In genomic region chr19:52086481-52086880, GRCh38 we compare ENCODE assay signal across 23 cellular contexts. TPM values are rescaled to one million over a fixed set of nuclear protein-coding genes. Genes with fewer than 3 reads are reported as not detected.
DNase-seq lines count a peak whose midpoint lies in the region; ATAC-seq, FAIRE-seq and TF ChIP-seq lines count a peak whose summit lies in the region.
"Had no signal": no experiment of that assay in that cellular context is flagged by ENCODE, and none has a peak within 500 bp of the region (broad histone marks: within the 10 kb centered on the region; RNA-seq: fewer than 3 reads in every experiment).

No MANE protein-coding gene starts in this region.

- H3K79me2 ChIP-seq in HepG2 (ENCODE audit: insufficient read depth, low read length) (peaks cover 2% of the 10 kb centered on the region), mammary epithelial cell (ENCODE audit: insufficient read depth, low read length) (peaks cover 46% of the 10 kb centered on the region)

- no peak overlapping the region for H3K4me3 ChIP-seq in HepG2 (replicated peaks in 1 of 3; ENCODE audit: insufficient read depth in 1 of 3, low read depth in 2 of 3, low read length in 3 of 3)
- H3K4me3 ChIP-seq in right lobe of liver = no peak overlapping the region
- H3K4me3 ChIP-seq in mammary epithelial cell (replicated peaks in 1 of 3; ENCODE audit: insufficient read depth in 1 of 3, low read depth in 2 of 3, low read length in 3 of 3) = no peak overlapping the region
- H3K4me3 ChIP-seq: BLaER1 treated with 17β-estradiol and CSF1 and Interleukin-3, amounts not matched to agents 10 nM and 100 nM; esophagus muscularis mucosa; heart left ventricle; ovary had no signal

- BruUV-seq in HepG2 (replicated peaks; lab: Mats Ljungman, UMichigan) = no TSS peak
- BruUV-seq in mammary epithelial cell (replicated peaks; lab: Mats Ljungman, UMichigan) = no TSS peak

- ATAC-seq in HepG2 (no peak), right lobe of liver (no peak), HG02981 (IDR thresholded peaks at IDR 0.05; ENCODE audit: unreplicated experiment) (no peak)
- ATAC-seq: heart left ventricle, natural killer cell, sciatic nerve had no signal

- no peak overlapping the region for H3K4me2 ChIP-seq in HepG2 (ENCODE audit: low read depth, low read length)
- no peak overlapping the region for H3K4me2 ChIP-seq in mammary epithelial cell (ENCODE audit: insufficient read depth, low read depth, low read length)
- H3K4me2 ChIP-seq: BLaER1 treated with 17β-estradiol and CSF1 and Interleukin-3, amounts not matched to agents 10 nM and 100 nM had no signal

- TF ChIP-seq POLR2A in HepG2 (IDR thresholded peaks at IDR 0.05; ENCODE audit: insufficient read depth in 1 of 2, low read depth in 2 of 2, low read length in 2 of 2) = no peak
- TF ChIP-seq POLR2A in right lobe of liver (IDR thresholded peaks at IDR 0.05) = no peak

- intact Hi-C loops in HepG2 (cut with micrococcal nuclease; ENCODE audit: unreplicated experiment) (no loop called here), right lobe of liver (cut with DNase I) (no loop called here), mammary epithelial cell (cut with micrococcal nuclease) (loop anchor here (1.0 kb wide), 1 partner anchor 8 kb away; no protein-coding TSS in a partner anchor)

- H3K4me1 ChIP-seq in HepG2 (ENCODE audit: insufficient read depth, low read length) (no peaks in the 10 kb centered on the region), right lobe of liver (no peaks in the 10 kb centered on the region), mammary epithelial cell (ENCODE audit: insufficient read depth, low read length) (no peaks in the 10 kb centered on the region)
- H3K4me1 ChIP-seq: BLaER1 treated with 17β-estradiol and CSF1 and Interleukin-3, amounts not matched to agents 10 nM and 100 nM; Caco-2; heart left ventricle had no signal

- H3K27ac ChIP-seq in HepG2 (ENCODE audit: extremely low read length, insufficient read depth, low read length) = no peak overlapping the region
- no peak overlapping the region for H3K27ac ChIP-seq in right lobe of liver
- no peak overlapping the region for H3K27ac ChIP-seq in mammary epithelial cell (ENCODE audit: insufficient read depth, low read depth, low read length)
- H3K27ac ChIP-seq: BLaER1 treated with 17β-estradiol and CSF1 and Interleukin-3, amounts not matched to agents 10 nM and 100 nM; esophagus muscularis mucosa; heart left ventricle; ovary had no signal

- TF ChIP-seq EP300 in HepG2 (IDR thresholded peaks at IDR 0.05; ENCODE audit: low read depth in 2 of 2, low read length in 2 of 2) (no peak), HepG2 (CRISPR knock-in tag; IDR thresholded peaks at IDR 0.05; ENCODE audit: borderline replicate concordance) (no peak)

- FAIRE-seq in HepG2 (lab: Jason Lieb, UNC) = no peak
- FAIRE-seq: A204.1 had no signal

- CTCF ChIA-PET in HepG2 (lab: Yijun Ruan, JAX; ENCODE audit: low intra/inter-chr PET ratio, low total read pairs) (no interaction called here), mammary epithelial cell (lab: Charles Lee; ENCODE audit: low non-redundant PET) (no interaction called here)

- TF ChIP-seq RAD21 in HepG2 (CRISPR knock-in tag; IDR thresholded peaks at IDR 0.05) = no peak

- H4K20me1 ChIP-seq in HepG2 (ENCODE audit: insufficient read depth, low read length) (no peaks in the 10 kb centered on the region), mammary epithelial cell (ENCODE audit: insufficient read depth, low read length) (no peaks in the 10 kb centered on the region)
- H4K20me1 ChIP-seq: BLaER1 treated with 17β-estradiol and CSF1 and Interleukin-3, amounts not matched to agents 10 nM and 100 nM had no signal

- POLR2A ChIA-PET in HepG2 (lab: Yijun Ruan, JAX) = no interaction called here

- H3K9me3 ChIP-seq in HepG2 (ENCODE audit: low read length) = peaks cover 35% of the 10 kb centered on the region
- peaks cover 0 to 19% (median 0%) of the 10 kb centered on the region in 4 donors for H3K9me3 ChIP-seq in right lobe of liver
- H3K9me3 ChIP-seq in mammary epithelial cell (replicated peaks; ENCODE audit: insufficient read depth, low read length) = peaks cover 36% of the 10 kb centered on the region

- DNase-seq in HepG2 (ENCODE audit: low spot score) = no peak
- DNase-seq in right lobe of liver = no peak
- peak; percentile 46 for DNase-seq in mammary epithelial cell
- DNase-seq in fibroblast of peridontal ligament (ENCODE audit: extremely low read depth) = peak; percentile 2
- DNase-seq in stromal cell of bone marrow (ENCODE audit: low read depth) = peak; percentile 13
- DNase-seq in NCI-H2029 treated with DMSO at 0.1 percent for 48 hours (lab: John Stamatoyannopoulos, UW) = no peak
- no peak for DNase-seq in NOMO-1 (lab: John Stamatoyannopoulos, UW; ENCODE audit: unreplicated experiment in 2 of 2)
- DNase-seq: activated CD4-positive, alpha-beta memory T cell treated with anti-CD3 and anti-CD28 coated beads for 36 hours; activated naive CD4-positive, alpha-beta T cell; Caco-2; DMS79 treated with DMSO at 0.1 percent for 48 hours; effector CD4-positive, alpha-beta T cell; heart left ventricle; natural killer cell; NCI-H1694; NCI-H69; ovary; T-helper 9 cell had no signal

- dilution Hi-C loops in mammary epithelial cell (cut with HindIII; ENCODE audit: low sequenced_read_pairs) = no loop called here

- H2AFZ ChIP-seq in HepG2 (ENCODE audit: low read length) = no peak overlapping the region
- H2AFZ ChIP-seq in mammary epithelial cell (ENCODE audit: low read depth, low read length) = no peak overlapping the region

- H3K36me3 ChIP-seq in HepG2 (replicated peaks in 1 of 2; ENCODE audit: control insufficient read depth in 1 of 2, insufficient read depth in 2 of 2, low read length in 2 of 2) = peaks cover 18 to 83% of the 10 kb centered on the region in 2 experiments
- H3K36me3 ChIP-seq in right lobe of liver = peaks cover 0 to 32% (median 9%) of the 10 kb centered on the region in 4 donors
- H3K36me3 ChIP-seq in mammary epithelial cell (ENCODE audit: insufficient read depth, low read length) = peaks cover 38% of the 10 kb centered on the region
- H3K36me3 ChIP-seq: ovary had no signal

- H3K27me3 ChIP-seq in HepG2 (ENCODE audit: control insufficient read depth in 1 of 2, insufficient read depth in 2 of 2, low read length in 2 of 2) = no peaks in the 10 kb centered on the region
- no peaks in the 10 kb centered on the region for H3K27me3 ChIP-seq in right lobe of liver
- H3K27me3 ChIP-seq in mammary epithelial cell (ENCODE audit: insufficient read depth, low read length) = no peaks in the 10 kb centered on the region
- H3K27me3 ChIP-seq: BLaER1 treated with 17β-estradiol and CSF1 and Interleukin-3, amounts not matched to agents 10 nM and 100 nM; esophagus muscularis mucosa; heart left ventricle; ovary had no signal

- H3K9ac ChIP-seq in HepG2 (ENCODE audit: insufficient read depth, low read depth, low read length) (no peak overlapping the region), mammary epithelial cell (ENCODE audit: insufficient read depth, low read length) (no peak overlapping the region)
- H3K9ac ChIP-seq: BLaER1 treated with 17β-estradiol and CSF1 and Interleukin-3, amounts not matched to agents 10 nM and 100 nM had no signal

- TF ChIP-seq CTCF in HepG2 (CRISPR knock-in tag; IDR thresholded peaks at IDR 0.05) = no peak
- no peak for TF ChIP-seq CTCF in right lobe of liver (IDR thresholded peaks at IDR 0.05)
- no peak for TF ChIP-seq CTCF in mammary epithelial cell (conservative IDR thresholded peaks at IDR 0.05 in 1 of 2, IDR thresholded peaks at IDR 0.05 in 1 of 2; ENCODE audit: extremely low read depth in 1 of 2, insufficient read depth in 1 of 2, low read depth in 1 of 2, low read length in 2 of 2)

- in situ Hi-C loops in HepG2 (cut with HindIII; ENCODE audit: extremely low pct_ligation_motif_present, low pct_unique_long_range_greater_than_20kb) = no loop called here
- in situ Hi-C loops in mammary epithelial cell (cut with MboI; ENCODE audit: low sequenced_read_pairs in 2 of 2) = no loop called here

RNA-seq across cellular contexts. Expression of gene ZNF841, which starts 9.1 kb away (rescaled TPM):
- total RNA-seq in HepG2 (2016; rRNA removed; fragmentation: Illumina TruSeq; extraction: Trizol) = 14.2 and 15.9 TPM in 2 replicates
- total RNA-seq in HepG2 (2016; cell fraction: cytosol; rRNA removed; fragmentation: Illumina TruSeq; extraction: Trizol; ENCODE audit: low read depth) = 5.1 and 6.4 TPM in 2 replicates
- 15.1 and 15.5 TPM in 2 replicates for total RNA-seq in HepG2 (2016; cell fraction: insoluble cytoplasmic fraction; rRNA removed; fragmentation: Illumina TruSeq; extraction: Trizol)
- 4.2 and 5.6 TPM in 2 replicates for total RNA-seq in HepG2 (2016; cell fraction: membrane; rRNA removed; fragmentation: Illumina TruSeq; extraction: Trizol)
- 18.8 and 21.0 TPM in 2 replicates for total RNA-seq in HepG2 (2016; cell fraction: nucleus; rRNA removed; fragmentation: Illumina TruSeq; extraction: Trizol)
- polyA plus RNA-seq in HepG2 (2011; rRNA removed) = 6.2 and 6.7 TPM in 2 replicates
- 2.9 and 3.2 TPM in 2 replicates for polyA plus RNA-seq in HepG2 (2011; cell fraction: cytosol; rRNA removed)
- polyA plus RNA-seq in HepG2 (2011; cell fraction: nucleus; rRNA removed) = 13.2 and 21.8 TPM in 2 replicates
- 7.6 and 10.6 TPM in 2 replicates for polyA plus RNA-seq in HepG2 (2012)
- 0.27 and 0.37 TPM in 2 replicates for polyA plus RNA-seq in HepG2 (2016; cell fraction: cytosol; fragmentation: Illumina TruSeq; extraction: Trizol; ENCODE audit: low read depth)
- 4.0 and 5.1 TPM in 2 replicates for polyA plus RNA-seq in HepG2 (2016; cell fraction: insoluble cytoplasmic fraction; fragmentation: Illumina TruSeq; extraction: Trizol; ENCODE audit: low read depth)
- 0.32 and 0.47 TPM in 2 replicates for polyA plus RNA-seq in HepG2 (2016; cell fraction: membrane; fragmentation: Illumina TruSeq; extraction: Trizol; ENCODE audit: low read depth)
- 30.9 and 38.1 TPM in 2 replicates for polyA plus RNA-seq in HepG2 (2016; cell fraction: nucleus; fragmentation: Illumina TruSeq; extraction: Trizol; ENCODE audit: insufficient read depth, low read depth)
- polyA minus RNA-seq in HepG2 (2011; rRNA and poly(A)+ RNA removed; ENCODE audit: low replicate concordance) = 6.3 and 9.2 TPM in 2 replicates
- polyA minus RNA-seq in HepG2 (2011; cell fraction: cytosol; rRNA and poly(A)+ RNA removed) = 3.8 and 4.4 TPM in 2 replicates
- 29.4 and 34.3 TPM in 2 replicates for polyA minus RNA-seq in HepG2 (2011; cell fraction: nucleus; rRNA and poly(A)+ RNA removed)
- total RNA-seq in right lobe of liver = 1 to 10 TPM; 2.8 to 8.7 (median 5.8) TPM
- total RNA-seq in mammary epithelial cell = 10 to 100 TPM; 25.2 to 28.9 TPM
- polyA plus RNA-seq in mammary epithelial cell = 3.7 TPM
- polyA minus RNA-seq in mammary epithelial cell = 11.6 TPM

RNA-seq across cellular contexts. Expression of gene ZNF432, which starts 37.8 kb away (rescaled TPM):
- total RNA-seq in HepG2 (2016; rRNA removed; fragmentation: Illumina TruSeq; extraction: Trizol) = 8.7 and 10.8 TPM in 2 replicates
- total RNA-seq in HepG2 (2016; cell fraction: cytosol; rRNA removed; fragmentation: Illumina TruSeq; extraction: Trizol; ENCODE audit: low read depth) = 1.4 and 3.5 TPM in 2 replicates
- total RNA-seq in HepG2 (2016; cell fraction: insoluble cytoplasmic fraction; rRNA removed; fragmentation: Illumina TruSeq; extraction: Trizol) = 8.3 and 8.7 TPM in 2 replicates
- total RNA-seq in HepG2 (2016; cell fraction: membrane; rRNA removed; fragmentation: Illumina TruSeq; extraction: Trizol) = 2.5 and 3.2 TPM in 2 replicates
- total RNA-seq in HepG2 (2016; cell fraction: nucleus; rRNA removed; fragmentation: Illumina TruSeq; extraction: Trizol) = 12.4 and 16.3 TPM in 2 replicates
- 3.7 and 4.1 TPM in 2 replicates for polyA plus RNA-seq in HepG2 (2011; rRNA removed)
- polyA plus RNA-seq in HepG2 (2011; cell fraction: cytosol; rRNA removed) = 1.1 and 1.4 TPM in 2 replicates
- polyA plus RNA-seq in HepG2 (2011; cell fraction: nucleus; rRNA removed) = 11.5 and 13.6 TPM in 2 replicates
- polyA plus RNA-seq in HepG2 (2012) = 5.2 and 6.6 TPM in 2 replicates
- 0.20 and 0.35 TPM in 2 replicates for polyA plus RNA-seq in HepG2 (2016; cell fraction: cytosol; fragmentation: Illumina TruSeq; extraction: Trizol; ENCODE audit: low read depth)
- polyA plus RNA-seq in HepG2 (2016; cell fraction: insoluble cytoplasmic fraction; fragmentation: Illumina TruSeq; extraction: Trizol; ENCODE audit: low read depth) = 4.6 and 4.9 TPM in 2 replicates
- polyA plus RNA-seq in HepG2 (2016; cell fraction: membrane; fragmentation: Illumina TruSeq; extraction: Trizol; ENCODE audit: low read depth) = 0.77 TPM in 2 replicates
- polyA plus RNA-seq in HepG2 (2016; cell fraction: nucleus; fragmentation: Illumina TruSeq; extraction: Trizol; ENCODE audit: insufficient read depth, low read depth) = 24.1 and 26.8 TPM in 2 replicates
- 2.7 and 3.2 TPM in 2 replicates for polyA minus RNA-seq in HepG2 (2011; rRNA and poly(A)+ RNA removed; ENCODE audit: low replicate concordance)
- 2.2 and 3.6 TPM in 2 replicates for polyA minus RNA-seq in HepG2 (2011; cell fraction: cytosol; rRNA and poly(A)+ RNA removed)
- 19.7 and 23.6 TPM in 2 replicates for polyA minus RNA-seq in HepG2 (2011; cell fraction: nucleus; rRNA and poly(A)+ RNA removed)
- total RNA-seq in right lobe of liver = 1 to 10 TPM in 5 of 6 experiments, under 1 TPM in 1; 0.86 to 3.9 (median 3.3) TPM
- total RNA-seq in mammary epithelial cell = 10 to 100 TPM in 1 of 2 donors, 1 to 10 TPM in 1; 9.3 to 26.5 TPM
- polyA plus RNA-seq in mammary epithelial cell = 2.2 TPM
- polyA minus RNA-seq in mammary epithelial cell = 4.7 TPM

RNA-seq across cellular contexts. Expression of gene ZNF616, which starts 53.3 kb away (rescaled TPM):
- total RNA-seq in HepG2 (2016; rRNA removed; fragmentation: Illumina TruSeq; extraction: Trizol) (10.4 and 19.8 TPM in 2 replicates), right lobe of liver (1 to 10 TPM; 1.9 to 6.2 (median 4.2) TPM), mammary epithelial cell (10 to 100 TPM in 1 of 2 donors, 1 to 10 TPM in 1; 9.7 to 10.3 TPM)
- total RNA-seq in HepG2 (2016; cell fraction: cytosol; rRNA removed; fragmentation: Illumina TruSeq; extraction: Trizol; ENCODE audit: low read depth) = 1.5 and 1.7 TPM in 2 replicates
- total RNA-seq in HepG2 (2016; cell fraction: insoluble cytoplasmic fraction; rRNA removed; fragmentation: Illumina TruSeq; extraction: Trizol) = 11.8 and 19.2 TPM in 2 replicates
- total RNA-seq in HepG2 (2016; cell fraction: membrane; rRNA removed; fragmentation: Illumina TruSeq; extraction: Trizol) = 5.0 and 6.2 TPM in 2 replicates
- 6.9 and 9.4 TPM in 2 replicates for total RNA-seq in HepG2 (2016; cell fraction: nucleus; rRNA removed; fragmentation: Illumina TruSeq; extraction: Trizol)
- polyA plus RNA-seq in HepG2 (2011; rRNA removed) (2.2 and 3.2 TPM in 2 replicates), mammary epithelial cell (3.0 TPM)
- polyA plus RNA-seq in HepG2 (2011; cell fraction: cytosol; rRNA removed) = 1.2 and 2.3 TPM in 2 replicates
- 2.3 and 3.8 TPM in 2 replicates for polyA plus RNA-seq in HepG2 (2011; cell fraction: nucleus; rRNA removed)
- 6.6 and 7.4 TPM in 2 replicates for polyA plus RNA-seq in HepG2 (2012)
- polyA plus RNA-seq in HepG2 (2016; cell fraction: cytosol; fragmentation: Illumina TruSeq; extraction: Trizol; ENCODE audit: low read depth) = 0.31 and 0.53 TPM in 2 replicates
- 9.5 and 10.9 TPM in 2 replicates for polyA plus RNA-seq in HepG2 (2016; cell fraction: insoluble cytoplasmic fraction; fragmentation: Illumina TruSeq; extraction: Trizol; ENCODE audit: low read depth)
- polyA plus RNA-seq in HepG2 (2016; cell fraction: membrane; fragmentation: Illumina TruSeq; extraction: Trizol; ENCODE audit: low read depth) = 1.3 and 1.5 TPM in 2 replicates
- 7.8 and 9.0 TPM in 2 replicates for polyA plus RNA-seq in HepG2 (2016; cell fraction: nucleus; fragmentation: Illumina TruSeq; extraction: Trizol; ENCODE audit: insufficient read depth, low read depth)
- polyA minus RNA-seq in HepG2 (2011; rRNA and poly(A)+ RNA removed; ENCODE audit: low replicate concordance) = 8.7 and 9.8 TPM in 2 replicates
- 3.9 and 4.6 TPM in 2 replicates for polyA minus RNA-seq in HepG2 (2011; cell fraction: cytosol; rRNA and poly(A)+ RNA removed)
- polyA minus RNA-seq in HepG2 (2011; cell fraction: nucleus; rRNA and poly(A)+ RNA removed) = 9.7 and 18.8 TPM in 2 replicates
- 11.1 TPM for polyA minus RNA-seq in mammary epithelial cell

RNA-seq across cellular contexts. Expression of gene ZNF614, which starts 58.3 kb away (rescaled TPM):
- total RNA-seq in HepG2 (2016; rRNA removed; fragmentation: Illumina TruSeq; extraction: Trizol) = 22.8 and 38.2 TPM in 2 replicates
- total RNA-seq in HepG2 (2016; cell fraction: cytosol; rRNA removed; fragmentation: Illumina TruSeq; extraction: Trizol; ENCODE audit: low read depth) = 2.4 and 3.8 TPM in 2 replicates
- 22.8 and 38.0 TPM in 2 replicates for total RNA-seq in HepG2 (2016; cell fraction: insoluble cytoplasmic fraction; rRNA removed; fragmentation: Illumina TruSeq; extraction: Trizol)
- total RNA-seq in HepG2 (2016; cell fraction: membrane; rRNA removed; fragmentation: Illumina TruSeq; extraction: Trizol) = 10.3 and 12.8 TPM in 2 replicates
- total RNA-seq in HepG2 (2016; cell fraction: nucleus; rRNA removed; fragmentation: Illumina TruSeq; extraction: Trizol) = 16.4 and 18.5 TPM in 2 replicates
- polyA plus RNA-seq in HepG2 (2011; rRNA removed) = 10.0 and 13.0 TPM in 2 replicates
- polyA plus RNA-seq in HepG2 (2011; cell fraction: cytosol; rRNA removed) = 5.9 and 9.4 TPM in 2 replicates
- 6.8 and 8.0 TPM in 2 replicates for polyA plus RNA-seq in HepG2 (2011; cell fraction: nucleus; rRNA removed)
- polyA plus RNA-seq in HepG2 (2012) = 11.2 and 14.2 TPM in 2 replicates
- 0.99 and 1.6 TPM in 2 replicates for polyA plus RNA-seq in HepG2 (2016; cell fraction: cytosol; fragmentation: Illumina TruSeq; extraction: Trizol; ENCODE audit: low read depth)
- 23.0 and 25.3 TPM in 2 replicates for polyA plus RNA-seq in HepG2 (2016; cell fraction: insoluble cytoplasmic fraction; fragmentation: Illumina TruSeq; extraction: Trizol; ENCODE audit: low read depth)
- 3.7 TPM in 2 replicates for polyA plus RNA-seq in HepG2 (2016; cell fraction: membrane; fragmentation: Illumina TruSeq; extraction: Trizol; ENCODE audit: low read depth)
- 17.4 and 18.9 TPM in 2 replicates for polyA plus RNA-seq in HepG2 (2016; cell fraction: nucleus; fragmentation: Illumina TruSeq; extraction: Trizol; ENCODE audit: insufficient read depth, low read depth)
- 2.9 and 5.3 TPM in 2 replicates for polyA minus RNA-seq in HepG2 (2011; rRNA and poly(A)+ RNA removed; ENCODE audit: low replicate concordance)
- 10.0 and 11.0 TPM in 2 replicates for polyA minus RNA-seq in HepG2 (2011; cell fraction: cytosol; rRNA and poly(A)+ RNA removed)
- 22.5 and 29.7 TPM in 2 replicates for polyA minus RNA-seq in HepG2 (2011; cell fraction: nucleus; rRNA and poly(A)+ RNA removed)
- total RNA-seq in right lobe of liver = 1 to 10 TPM; 1.2 to 2.7 (median 1.6) TPM
- 1 to 10 TPM; 8.7 to 9.1 TPM for total RNA-seq in mammary epithelial cell
- 4.7 TPM for polyA plus RNA-seq in mammary epithelial cell
- polyA minus RNA-seq in mammary epithelial cell = 0.57 TPM

Comparison
In these comparisons a context has a peak if more than half of its experiments do, and no peak if none do; other contexts are left out.
1. DNase-seq: peak in mammary epithelial cell (single experiment), fibroblast of peridontal ligament (single experiment) and stromal cell of bone marrow (single experiment); none in HepG2 (single experiment), right lobe of liver (0 of 3), NCI-H2029 treated with DMSO at 0.1 percent for 48 hours (single experiment) and NOMO-1 (0 of 2).